In genomic region chr5:172595591-172596455, GRCh38 we compare ENCODE assay signal across 28 cellular contexts. TPM values are rescaled to one million over a fixed set of nuclear protein-coding genes. Genes with fewer than 3 reads are reported as not detected.
A peak's percentile ranks its signal among the peaks of the same experiment; 100 is the strongest.
DNase-seq lines count a peak whose midpoint lies in the region; ATAC-seq, FAIRE-seq and TF ChIP-seq lines count a peak whose summit lies in the region.
"Had no signal": no experiment of that assay in that cellular context is flagged by ENCODE, and none has a peak within 500 bp of the region (broad histone marks: within the 10 kb centered on the region; RNA-seq: fewer than 3 reads in every experiment).

No MANE protein-coding gene starts in this region.

- in situ Hi-C loops in K562 (cut with MboI) (no loop called here), HAP-1 (cut with MboI; ENCODE audit: low sequenced_read_pairs) (no loop called here)

- no peak overlapping the region for H2AFZ ChIP-seq in K562 (ENCODE audit: low read depth, low read length)

- H3K36me3 ChIP-seq in K562 (ENCODE audit: control insufficient read depth, insufficient read depth, low read length) (no peaks in the 10 kb centered on the region), gastroesophageal sphincter (no peaks in the 10 kb centered on the region), HAP-1 (replicated peaks) (no peaks in the 10 kb centered on the region)
- H3K36me3 ChIP-seq: Peyer's patch had no signal

- H3K27ac ChIP-seq in right cardiac atrium (ENCODE audit: low read length) = no peak overlapping the region
- no peak overlapping the region for H3K27ac ChIP-seq in K562 (ENCODE audit: extremely low read depth, low read depth, low read length)
- no peak overlapping the region for H3K27ac ChIP-seq in gastroesophageal sphincter
- H3K27ac ChIP-seq: Peyer's patch, SK-N-MC had no signal

- H4K20me1 ChIP-seq in K562 (replicated peaks; ENCODE audit: control insufficient read depth, insufficient read depth, low read length) = peaks cover 8% of the 10 kb centered on the region; the same call in 1 of the 2 replicates

- ATAC-seq in right cardiac atrium (no peak), K562 (no peak), gastroesophageal sphincter (no peak)
- no peak for ATAC-seq in activated CD4-positive, CD25-positive, alpha-beta regulatory T cell treated with anti-CD3 and anti-CD28 coated beads, Interleukin-2, amount 50 U/mL, for 24 hours

- H3K9me3 ChIP-seq in right cardiac atrium (ENCODE audit: control insufficient read depth, low read length) = no peaks in the 10 kb centered on the region
- no peaks in the 10 kb centered on the region for H3K9me3 ChIP-seq in K562 (replicated peaks; ENCODE audit: control insufficient read depth, insufficient read depth, low read depth, low read length)
- no peaks in the 10 kb centered on the region for H3K9me3 ChIP-seq in gastroesophageal sphincter
- no peaks in the 10 kb centered on the region for H3K9me3 ChIP-seq in HAP-1
- H3K9me3 ChIP-seq: Peyer's patch had no signal

- H3K9me1 ChIP-seq in K562 (ENCODE audit: control insufficient read depth, insufficient read depth, low read length) = no peaks in the 10 kb centered on the region

- no peak for TF ChIP-seq EP300 in K562 (IDR thresholded peaks at IDR 0.05; ENCODE audit: low read length)
- no peak for TF ChIP-seq EP300 in gastroesophageal sphincter (IDR thresholded peaks at IDR 0.05)

- no peak overlapping the region for H3K9ac ChIP-seq in K562 (ENCODE audit: insufficient read depth in 1 of 2, low read depth in 2 of 2, low read length in 2 of 2)

- BruUV-seq in K562 (replicated peaks; lab: Mats Ljungman, UMichigan) = no TSS peak

- POLR2A ChIA-PET in K562 (lab: Yijun Ruan, JAX) = interaction anchor here (0.7 kb wide), 2 partner anchors 972 to 1207 kb away, joined by 4 read pairs; no protein-coding TSS in a partner anchor

- H3K79me2 ChIP-seq in K562 (ENCODE audit: control insufficient read depth, insufficient read depth, low read length) = no peaks in the 10 kb centered on the region

- no peak for FAIRE-seq in K562 (lab: Jason Lieb, UNC)
- FAIRE-seq: GM19239, H54 had no signal

- peaks cover 8% of the 10 kb centered on the region for H3K4me1 ChIP-seq in right cardiac atrium (ENCODE audit: control insufficient read depth, insufficient read depth, low read length)
- no peaks in the 10 kb centered on the region for H3K4me1 ChIP-seq in K562 (replicated peaks in 1 of 2; ENCODE audit: control insufficient read depth in 2 of 2, insufficient read depth in 2 of 2, low read length in 2 of 2)
- peaks cover 0 to 16% (median 4%) of the 10 kb centered on the region in 3 donors for H3K4me1 ChIP-seq in gastroesophageal sphincter
- no peaks in the 10 kb centered on the region for H3K4me1 ChIP-seq in HAP-1
- H3K4me1 ChIP-seq: Peyer's patch had no signal

- DNase-seq in cardiac septum (ENCODE audit: low spot score) (peak; percentile 60), right cardiac atrium (no peak), K562 (ENCODE audit: extremely low read depth in 1 of 4, low spot score in 3 of 4) (no peak), mesenteric fat pad (ENCODE audit: low spot score) (peak; percentile 69), lower leg skin (ENCODE audit: low spot score in 2 of 2) (no peak), HAP-1 (ENCODE audit: low spot score in 2 of 2) (no peak)
- DNase-seq: 8988T, AML-193, C1 segment of cervical spinal cord, EL, GF-D8, HFFc6, KBM-7, MM.1S, NCI-H1048, NCI-H1436, NCI-H1930, NCI-H226, NCI-H510A treated with DMSO at 0.1 percent for 48 hours, NCI-H774, SHP77, SW 1271 had no signal

- intact Hi-C loops in cardiac septum (cut with DNase I) (no loop called here), right cardiac atrium (cut with DNase I) (no loop called here), K562 (cut with micrococcal nuclease) (no loop called here), lower leg skin (cut with DNase I; ENCODE audit: low total_unique reads) (no loop called here)

- no peak for TF ChIP-seq RAD21 in K562 (CRISPR knock-in tag; conservative IDR thresholded peaks at IDR 0.05 in 1 of 2, IDR thresholded peaks at IDR 0.05 in 1 of 2)

- 90% methylated on average over 14 of the region's 14 CpGs for WGBS in right cardiac atrium
- WGBS in K562 (ENCODE audit: insufficient coverage, low coverage, missing lambda C conversion rate) = 1% methylated on average over 14 of the region's 14 CpGs
- whole genome bisulfite sequencing in lower leg skin, 2 donors = 84 to 85% methylated on average over 14 of the region's 14 CpGs
- WGBS in gastroesophageal sphincter (ENCODE audit: low coverage in 1 of 2), 2 donors = 93 to 100% methylated on average over 1 to 8 of the region's 14 CpGs

- no peak overlapping the region for H3K4me2 ChIP-seq in K562 (ENCODE audit: insufficient read depth, low read length)

- CTCF ChIA-PET in K562 (lab: Yijun Ruan, JAX; ENCODE audit: low intra/inter-chr PET ratio) = no interaction called here

- H3K4me3 ChIP-seq in right cardiac atrium (ENCODE audit: low read length) (no peak overlapping the region), K562 (no peak overlapping the region), lower leg skin (ENCODE audit: low read depth, poor library complexity, severe bottlenecking) (no peak overlapping the region), gastroesophageal sphincter (no peak overlapping the region), HAP-1 (no peak overlapping the region)
- H3K4me3 ChIP-seq: Peyer's patch, SK-N-MC had no signal

- TF ChIP-seq CTCF in K562 (IDR thresholded peaks at IDR 0.05 in 2 of 3, conservative IDR thresholded peaks at IDR 0.05 in 1 of 3; ENCODE audit: insufficient read depth in 2 of 3, low read depth in 1 of 3, low read length in 3 of 3) (no peak), lower leg skin (IDR thresholded peaks at IDR 0.05) (no peak), gastroesophageal sphincter (IDR thresholded peaks at IDR 0.05) (no peak)

- H3K27me3 ChIP-seq in right cardiac atrium (ENCODE audit: control insufficient read depth, insufficient read depth) = no peaks in the 10 kb centered on the region
- peaks cover 13 to 59% of the 10 kb centered on the region in 2 experiments for H3K27me3 ChIP-seq in K562 (ENCODE audit: control insufficient read depth in 2 of 2, insufficient read depth in 2 of 2, low read length in 2 of 2)
- no peaks in the 10 kb centered on the region for H3K27me3 ChIP-seq in gastroesophageal sphincter
- no peaks in the 10 kb centered on the region for H3K27me3 ChIP-seq in HAP-1 (ENCODE audit: low read depth)
- H3K27me3 ChIP-seq: Peyer's patch had no signal

- no peak for TF ChIP-seq POLR2A in K562 (conservative IDR thresholded peaks at IDR 0.05)
- no peak for TF ChIP-seq POLR2A in lower leg skin (IDR thresholded peaks at IDR 0.05)
- no peak for TF ChIP-seq POLR2A in gastroesophageal sphincter (IDR thresholded peaks at IDR 0.05)

TF ChIP-seq in K562, 482 proteins besides CTCF, POLR2A, EP300 and RAD21:
- TF ChIP-seq ZNF316 (IDR thresholded peaks at IDR 0.05) (peak; percentile 98), MAFG (tag; conservative IDR thresholded peaks at IDR 0.05) (peak; percentile 94), MAFF (IDR thresholded peaks at IDR 0.05; ENCODE audit: low read length) (peak; percentile 97), MAFK (IDR thresholded peaks at IDR 0.05; ENCODE audit: low read length) (peak; percentile 98), C11orf30 (IDR thresholded peaks at IDR 0.05; ENCODE audit: low read depth) (peak; percentile 94), BCOR (IDR thresholded peaks at IDR 0.05) (peak; percentile 17; the same call in 1 of the 2 replicates), SRSF1 (IDR thresholded peaks at IDR 0.05; ENCODE audit: low read depth, low read length) (no peak), RBM25 (IDR thresholded peaks at IDR 0.05; ENCODE audit: low read depth, low read length, severe bottlenecking) (peak; percentile 28), ZNF668 (CRISPR knock-in tag; IDR thresholded peaks at IDR 0.05) (no peak)

RNA-seq across cellular contexts. Expression of gene NEURL1B, which starts 45.2 kb away (rescaled TPM):
- 19.7 TPM for total RNA-seq in cardiac septum
- 10 to 100 TPM; 13.2 to 23.1 (median 18.1) TPM for total RNA-seq in right cardiac atrium
- polyA plus RNA-seq in right cardiac atrium = 16.7 TPM
- total RNA-seq in K562 (2011; cell fraction: chromatin; rRNA removed; ENCODE audit: low replicate concordance) = not detected in 2 replicates
- not detected in 2 replicates for total RNA-seq in K562 (2011; cell fraction: nucleolus; rRNA removed)
- total RNA-seq in K562 (2011; cell fraction: nucleoplasm; rRNA removed) = not detected in 2 replicates
- total RNA-seq in K562 (2014; rRNA removed) = not detected in 2 replicates
- total RNA-seq in K562 (2014; rRNA removed; fragmentation: Illumina TruSeq; extraction: Trizol) = not detected in 2 replicates
- total RNA-seq in K562 (2015; rRNA removed; fragmentation: Illumina TruSeq; extraction: Trizol) = not detected in 2 replicates
- 0.04 TPM in 2 replicates for total RNA-seq in K562 (2021)
- polyA plus RNA-seq in K562 (2011; rRNA removed) = not detected in 2 replicates
- not detected in 2 replicates for polyA plus RNA-seq in K562 (2011; cell fraction: cytosol; rRNA removed)
- not detected in 2 replicates for polyA plus RNA-seq in K562 (2011; cell fraction: nucleus; rRNA removed)
- not detected in 2 replicates for polyA plus RNA-seq in K562 (2012)
- polyA plus RNA-seq in K562 (2014; fragmentation: Illumina TruSeq; extraction: Trizol) = not detected in 2 replicates
- polyA plus RNA-seq in K562 (2014; fragmentation: Nextera tagmentation; extraction: Ambion mirVana) = not detected
- polyA plus RNA-seq in K562 (2014; rRNA removed) = not detected in 2 replicates
- not detected in 2 replicates for polyA minus RNA-seq in K562 (2011; rRNA and poly(A)+ RNA removed)
- polyA minus RNA-seq in K562 (2011; cell fraction: cytosol; rRNA and poly(A)+ RNA removed) = not detected in 2 replicates
- not detected in 2 replicates for polyA minus RNA-seq in K562 (2011; cell fraction: nucleus; rRNA and poly(A)+ RNA removed)
- 35.8 TPM for total RNA-seq in mesenteric fat pad
- 10 to 100 TPM; 12.5 to 34.8 (median 20.9) TPM for total RNA-seq in lower leg skin
- 10 to 100 TPM; 21.7 to 59.9 (median 41.5) TPM for total RNA-seq in gastroesophageal sphincter

Comparison
In these comparisons a context has a peak if more than half of its experiments do, and no peak if none do; other contexts are left out.
1. DNase-seq: peak in cardiac septum (single experiment) and mesenteric fat pad (single experiment); none in right cardiac atrium (0 of 3), K562 (0 of 4), lower leg skin (0 of 2) and HAP-1 (0 of 2).
2. RNA of gene NEURL1B, which starts 45.2 kb away (total RNA-seq): 21.7 to 59.9 TPM in gastroesophageal sphincter, 35.8 TPM in mesenteric fat pad (single experiment), 12.5 to 34.8 TPM in lower leg skin, 19.7 TPM in cardiac septum (single experiment) and 13.2 to 23.1 TPM in right cardiac atrium; 0.04 TPM in K562; every median in the first group is over 10 times any median in the second.